ENCODE assay signal across 8 cellular contexts in the genomic region with DNA sequence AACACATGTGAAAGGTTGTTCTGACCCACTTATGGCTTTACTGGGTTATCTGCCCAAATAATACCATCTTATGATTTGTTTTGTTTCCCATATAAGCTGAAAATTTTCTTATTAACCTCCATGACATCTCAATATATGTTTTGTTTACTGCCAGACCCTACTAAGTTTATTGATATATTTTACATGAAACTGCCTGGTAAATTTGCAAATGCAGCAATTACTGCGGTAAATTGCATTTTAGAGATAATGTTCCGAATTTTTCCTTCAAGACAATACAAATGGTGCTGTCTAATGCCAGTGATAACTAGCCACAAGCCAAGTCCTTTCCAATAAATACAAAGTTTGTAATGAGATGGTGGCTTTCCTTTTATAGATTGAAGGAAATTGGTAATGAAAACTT.
"Had no signal": no experiment of that assay in that cellular context is flagged by ENCODE, and none has a peak within 500 bp of the region (broad histone marks: within the 10 kb centered on the region; RNA-seq: fewer than 3 reads in every experiment).

No MANE protein-coding gene starts in this region.

- H3K4me3 ChIP-seq: GM12878 had no signal

- ATAC-seq: GM12878 had no signal

- FAIRE-seq: G401.6, GM12878, GM12891, GM12892, GM18507, GM19239 had no signal

- DNase-seq: GDM1, GF-D8 had no signal
